8 cellular contexts compared by ENCODE assay signal in genomic region chr3:8963137-8963853, GRCh38. TPM values are rescaled to one million over a fixed set of nuclear protein-coding genes. Genes with fewer than 3 reads are reported as not detected.
DNase-seq lines count a peak whose midpoint lies in the region; TF ChIP-seq lines count a peak whose summit lies in the region.

A gene with protein sequence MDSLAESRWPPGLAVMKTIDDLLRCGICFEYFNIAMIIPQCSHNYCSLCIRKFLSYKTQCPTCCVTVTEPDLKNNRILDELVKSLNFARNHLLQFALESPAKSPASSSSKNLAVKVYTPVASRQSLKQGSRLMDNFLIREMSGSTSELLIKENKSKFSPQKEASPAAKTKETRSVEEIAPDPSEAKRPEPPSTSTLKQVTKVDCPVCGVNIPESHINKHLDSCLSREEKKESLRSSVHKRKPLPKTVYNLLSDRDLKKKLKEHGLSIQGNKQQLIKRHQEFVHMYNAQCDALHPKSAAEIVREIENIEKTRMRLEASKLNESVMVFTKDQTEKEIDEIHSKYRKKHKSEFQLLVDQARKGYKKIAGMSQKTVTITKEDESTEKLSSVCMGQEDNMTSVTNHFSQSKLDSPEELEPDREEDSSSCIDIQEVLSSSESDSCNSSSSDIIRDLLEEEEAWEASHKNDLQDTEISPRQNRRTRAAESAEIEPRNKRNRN (minus strand): TSS chr3:8963472. CDS start chr3:8963385, 87 bp downstream.

- peak within 1 kb of the TSS; percentile 72 for H3K4me3 ChIP-seq in GM06990 (replicated peaks; ENCODE audit: low read depth, low read length)
- H3K4me3 ChIP-seq in SK-N-MC, result peak within 1 kb of the TSS; percentile 87
- peak within 1 kb of the TSS; percentile 86 for H3K4me3 ChIP-seq in suprapubic skin

- 0% methylated on average over 36 of the region's 45 CpGs for WGBS in suprapubic skin

- peaks cover 32% of the 10 kb centered on the region for H3K36me3 Mint-ChIP-seq in HFFc6 (ENCODE audit: low read depth)
- peaks cover 20% of the 10 kb centered on the region for H3K36me3 Mint-ChIP-seq in activated naive CD4-positive, alpha-beta T cell treated with anti-CD3 and anti-CD28 coated beads for 36 hours (ENCODE audit: low read depth)

- H3K4me3 Mint-ChIP-seq in HFFc6, result peak within 1 kb of the TSS; percentile 97
- H3K4me3 Mint-ChIP-seq in activated naive CD4-positive, alpha-beta T cell treated with anti-CD3 and anti-CD28 coated beads for 36 hours, result peak within 1 kb of the TSS; percentile 97

- no peaks in the 10 kb centered on the region; the same call in 1 of the 2 replicates for H3K36me3 ChIP-seq in GM06990 (ENCODE audit: control insufficient read depth, insufficient read depth, low read length)
- 0 out of 2 replicates have a peak, but pooled peaks cover 3% of the 10 kb centered on the region for H3K36me3 ChIP-seq in SK-N-MC (ENCODE audit: insufficient read depth, low read length)
- H3K36me3 ChIP-seq in suprapubic skin, result no peaks in the 10 kb centered on the region

- TF ChIP-seq POLR2A in suprapubic skin (IDR thresholded peaks at IDR 0.05), result no peak

- peak within 1 kb of the TSS; percentile 88 for H3K27ac Mint-ChIP-seq in HFFc6
- H3K27ac Mint-ChIP-seq in activated naive CD4-positive, alpha-beta T cell treated with anti-CD3 and anti-CD28 coated beads for 36 hours, result peak within 1 kb of the TSS; percentile 94

- peak within 1 kb of the TSS; percentile 81 for H3K9ac ChIP-seq in SK-N-MC (ENCODE audit: insufficient read length)

- intact Hi-C loops in activated naive CD4-positive, alpha-beta T cell treated with anti-CD3 and anti-CD28 coated beads for 36 hours (cut with micrococcal nuclease), result loop anchor here (1.0 to 5.0 kb wide), 5 partner anchors 194 to 768 kb away; partner anchors contain the start of genes BRPF1, MTMR14, OXTR and SETD5

- H3K27me3 ChIP-seq in GM06990 (replicated peaks; ENCODE audit: control insufficient read depth, insufficient read depth, low read length) (no peaks in the 10 kb centered on the region), suprapubic skin (peaks cover under 1% of the 10 kb centered on the region)

- H3K4me1 ChIP-seq in suprapubic skin, result peaks cover 32% of the 10 kb centered on the region

- no peaks in the 10 kb centered on the region for H3K9me3 Mint-ChIP-seq in HFFc6
- no peaks in the 10 kb centered on the region for H3K9me3 Mint-ChIP-seq in activated naive CD4-positive, alpha-beta T cell treated with anti-CD3 and anti-CD28 coated beads for 36 hours

- TF ChIP-seq CTCF in GM06990 (IDR thresholded peaks at IDR 0.05; ENCODE audit: insufficient read depth, low read length, poor library complexity, severe bottlenecking) (no peak), HFFc6 (IDR thresholded peaks at IDR 0.05) (no peak), suprapubic skin (IDR thresholded peaks at IDR 0.05) (no peak)

- TF ChIP-seq EP300 in suprapubic skin (IDR thresholded peaks at IDR 0.05), result no peak

- H3K4me1 Mint-ChIP-seq in HFFc6 (ENCODE audit: low read depth), result peaks cover 77% of the 10 kb centered on the region
- peaks cover 35% of the 10 kb centered on the region for H3K4me1 Mint-ChIP-seq in activated naive CD4-positive, alpha-beta T cell treated with anti-CD3 and anti-CD28 coated beads for 36 hours (ENCODE audit: low read depth)

- H3K27ac ChIP-seq in SK-N-MC (peak within 1 kb of the TSS; percentile 62; the same call in 1 of the 2 replicates), suprapubic skin (peak within 1 kb of the TSS; percentile 67)

- H3K9me3 ChIP-seq in SK-N-MC (ENCODE audit: low read depth, low read length) (no peaks in the 10 kb centered on the region), suprapubic skin (no peaks in the 10 kb centered on the region)

- peaks cover 1% of the 10 kb centered on the region; the same call in 1 of the 2 replicates for H3K27me3 Mint-ChIP-seq in HFFc6 (ENCODE audit: insufficient read depth)
- H3K27me3 Mint-ChIP-seq in activated naive CD4-positive, alpha-beta T cell treated with anti-CD3 and anti-CD28 coated beads for 36 hours (ENCODE audit: low read depth), result no peaks in the 10 kb centered on the region

- peak; percentile 94 for DNase-seq in GM06990 (ENCODE audit: extremely low read depth, insufficient read length)
- DNase-seq in HFFc6, result peak; percentile 82
- DNase-seq in NAMALWA (ENCODE audit: low spot score), result peak; percentile 94
- DNase-seq in SK-N-MC (ENCODE audit: low read depth, low spot score), result peak; percentile 18
- DNase-seq in activated naive CD4-positive, alpha-beta T cell treated with anti-CD3 and anti-CD28 coated beads for 36 hours, result peak; percentile 95
- peak; percentile 92 for DNase-seq in germinal center (ENCODE audit: low spot score)
- peak; percentile 13 to 93 (median 82) for DNase-seq in nucleus accumbens (lab: John Stamatoyannopoulos, UW)
- DNase-seq in suprapubic skin (ENCODE audit: low spot score in 2 of 2), result peak; percentile 94

- CTCF ChIA-PET in activated naive CD4-positive, alpha-beta T cell treated with anti-CD3 and anti-CD28 coated beads for 36 hours (lab: Charles Lee), result interaction anchor here (1.3 kb wide), 2 partner anchors 24 to 338 kb away, joined by 3 to 6 read pairs; no protein-coding TSS in a partner anchor

RNA-seq across cellular contexts. Expression of the gene that starts here (rescaled TPM):
- total RNA-seq in HFFc6 (2021; fragmentation: NEBNext Ultra II Directional; extraction: Animal tissue kit (Norgen Biotek cat#: 25700)), result 10 to 100 TPM; 25.0 to 34.0 (median 31.9) TPM
- total RNA-seq in activated naive CD4-positive, alpha-beta T cell treated with anti-CD3 and anti-CD28 coated beads for 36 hours, result 10 to 100 TPM; 44.5 to 45.4 TPM
- total RNA-seq in suprapubic skin, result 10 to 100 TPM in 1 of 4 donors, 1 to 10 TPM in 3; 4.7 to 15.6 (median 8.5) TPM

Comparison
In these comparisons a context has a peak if more than half of its experiments do, and no peak if none do; other contexts are left out.
1. Peak in every context shown above with its lines: DNase-seq, H3K4me3 ChIP-seq and H3K27ac ChIP-seq.
2. DNase-seq: peak in every context shown above with its lines; median percentile 95 in activated naive CD4-positive, alpha-beta T cell treated with anti-CD3 and anti-CD28 coated beads for 36 hours; 94 in GM06990; 94 in NAMALWA; 94 in suprapubic skin; 92 in germinal center; 82 in HFFc6; 82 in nucleus accumbens; 18 in SK-N-MC.